Comparison of ENCODE assay signal across 1 cellular context in genomic region chr18:51522821-51523220, GRCh38.
TF ChIP-seq lines count a peak whose summit lies in the region.

No MANE protein-coding gene starts in this region.

TF ChIP-seq in GM23338, 12 proteins besides CTCF, POLR2A, EP300 and RAD21 (continued from another document):
- TF ChIP-seq ZNF462 (CRISPR knock-in tag; IDR thresholded peaks at IDR 0.05), result no peak
TF ChIP-seq in GM23338: peak in this region for 0.
